In genomic region chr2:98346259-98347236, GRCh38 we compare ENCODE assay signal across 10 cellular contexts. TPM values are rescaled to one million over a fixed set of nuclear protein-coding genes. Genes with fewer than 3 reads are reported as not detected.
DNase-seq lines count a peak whose midpoint lies in the region; ATAC-seq, FAIRE-seq and TF ChIP-seq lines count a peak whose summit lies in the region.
"Had no signal": no experiment of that assay in that cellular context is flagged by ENCODE, and none has a peak within 500 bp of the region (broad histone marks: within the 10 kb centered on the region; RNA-seq: fewer than 3 reads in every experiment).

TSS of gene CNGA3 (plus strand) at chr2:98346456. CDS start at chr2:98369976, 23,520 bp downstream.

- no peak within 1 kb of the TSS for H3K27ac ChIP-seq in GM12878 (ENCODE audit: control insufficient read depth, insufficient read depth)
- H3K27ac ChIP-seq in HepG2 (ENCODE audit: extremely low read length, insufficient read depth, low read length): no peak within 1 kb of the TSS
- H3K27ac ChIP-seq in OCI-LY7 (ENCODE audit: low read depth, low read length, poor library complexity, severe bottlenecking): no peak within 1 kb of the TSS

- H4K20me1 ChIP-seq in GM12878 (ENCODE audit: control insufficient read depth, insufficient read depth) (no peaks in the 10 kb centered on the region), HepG2 (ENCODE audit: insufficient read depth, low read length) (no peaks in the 10 kb centered on the region), OCI-LY7 (ENCODE audit: insufficient read depth, low read length) (no peaks in the 10 kb centered on the region)

- POLR2A ChIA-PET in GM12878 (lab: Charles Lee) (no interaction called here), HepG2 (lab: Yijun Ruan, JAX) (no interaction called here), OCI-LY7 (lab: Charles Lee) (interaction anchor here (0.7 kb wide), 1 partner anchor 43 kb away, joined by 3 read pairs; no protein-coding TSS in a partner anchor)

- no peak for FAIRE-seq in GM12878 (lab: Jason Lieb, UNC)
- no peak for FAIRE-seq in HepG2 (lab: Jason Lieb, UNC)

- H3K36me3 Mint-ChIP-seq in type B pancreatic cell: no peaks in the 10 kb centered on the region

- WGBS in GM12878 (ENCODE audit: insufficient coverage, insufficient replicate concordance, low lambda C conversion rate, missing lambda C conversion rate): 56% methylated on average over 68 of the region's 73 CpGs
- 54% methylated on average over 63 of the region's 73 CpGs for WGBS in HepG2 (ENCODE audit: low lambda C conversion rate)
- WGBS in lower leg skin, 2 donors: 3 to 9% methylated on average over 60 to 66 of the region's 73 CpGs

- no peak for ATAC-seq in GM12878
- ATAC-seq in HepG2: no peak; the same call in 1 of the 3 replicates
- no peak for ATAC-seq in HG02970 (IDR thresholded peaks at IDR 0.05; ENCODE audit: low FRiP score, unreplicated experiment)

- no peak within 1 kb of the TSS for H2AFZ ChIP-seq in GM12878 (ENCODE audit: control insufficient read depth, low read depth, low read length)
- H2AFZ ChIP-seq in HepG2 (ENCODE audit: low read length): no peak within 1 kb of the TSS
- no peak within 1 kb of the TSS for H2AFZ ChIP-seq in OCI-LY7 (ENCODE audit: low read length)

- H3K9me3 Mint-ChIP-seq in type B pancreatic cell: no peaks in the 10 kb centered on the region
- H3K9me3 Mint-ChIP-seq: CD4-positive, alpha-beta T cell had no signal

- CTCF ChIA-PET in GM12878 (lab: Yijun Ruan, JAX): no interaction called here
- CTCF ChIA-PET in HepG2 (lab: Yijun Ruan, JAX; ENCODE audit: low intra/inter-chr PET ratio, low total read pairs): no interaction called here
- CTCF ChIA-PET in OCI-LY7 (lab: Charles Lee; ENCODE audit: unreplicated experiment): no interaction called here

- TF ChIP-seq RAD21 in GM12878 (IDR thresholded peaks at IDR 0.05; ENCODE audit: insufficient read depth, low read depth, low read length) (no peak), HepG2 (CRISPR knock-in tag; IDR thresholded peaks at IDR 0.05) (no peak)

- H3K4me1 Mint-ChIP-seq in type B pancreatic cell (ENCODE audit: unreplicated experiment): peaks cover 6% of the 10 kb centered on the region

- TF ChIP-seq CTCF in GM12878 (IDR thresholded peaks at IDR 0.05 in 2 of 3, conservative IDR thresholded peaks at IDR 0.05 in 1 of 3; ENCODE audit: control insufficient read depth in 2 of 3, extremely low read depth in 1 of 3, insufficient read depth in 1 of 3, low read depth in 3 of 3, low read length in 3 of 3) (no peak), HepG2 (CRISPR knock-in tag; IDR thresholded peaks at IDR 0.05) (no peak), type B pancreatic cell (conservative IDR thresholded peaks at IDR 0.05) (peak; percentile 57), OCI-LY7 (conservative IDR thresholded peaks at IDR 0.05; ENCODE audit: low read length) (no peak), lower leg skin (IDR thresholded peaks at IDR 0.05) (no peak)

- peak; percentile 15 for DNase-seq in activated T-cell treated with anti-CD3 and anti-CD28 coated beads for 48 hours (ENCODE audit: low read depth)
- DNase-seq in activated T-cell treated with anti-CD3 and anti-CD28 coated beads for 4 hours: no peak
- DNase-seq in GM12878 (ENCODE audit: low read depth, low spot score): no peak
- DNase-seq in HepG2 (ENCODE audit: low spot score): no peak
- DNase-seq in type B pancreatic cell (ENCODE audit: extremely low spot score, unreplicated experiment): peak; percentile 77
- DNase-seq in OCI-LY7 (ENCODE audit: low spot score): no peak
- DNase-seq in lower leg skin (ENCODE audit: low spot score in 2 of 2): no peak

- BruUV-seq in GM12878 (replicated peaks; lab: Mats Ljungman, UMichigan) (no TSS peak), HepG2 (replicated peaks; lab: Mats Ljungman, UMichigan) (no TSS peak), OCI-LY7 (replicated peaks; lab: Mats Ljungman, UMichigan) (no TSS peak)

- peak within 1 kb of the TSS; percentile 77 for H3K4me3 Mint-ChIP-seq in type B pancreatic cell
- H3K4me3 Mint-ChIP-seq: CD4-positive, alpha-beta T cell had no signal

- H3K27ac Mint-ChIP-seq in type B pancreatic cell: no peak within 1 kb of the TSS
- H3K27ac Mint-ChIP-seq: CD4-positive, alpha-beta T cell had no signal

- RAD21 ChIA-PET in GM12878 (lab: Charles Lee; ENCODE audit: unreplicated experiment): no interaction called here

- H3K9ac ChIP-seq in GM12878 (ENCODE audit: control insufficient read depth, insufficient read depth, low read length): no peak within 1 kb of the TSS
- H3K9ac ChIP-seq in HepG2 (ENCODE audit: insufficient read depth, low read depth, low read length): no peak within 1 kb of the TSS

- H3K4me2 ChIP-seq in GM12878 (ENCODE audit: control insufficient read depth, insufficient read depth): no peak within 1 kb of the TSS
- no peak within 1 kb of the TSS for H3K4me2 ChIP-seq in HepG2 (ENCODE audit: low read depth, low read length)
- H3K4me2 ChIP-seq in OCI-LY7 (ENCODE audit: low read length): no peak within 1 kb of the TSS

- intact Hi-C loops in GM12878 (cut with micrococcal nuclease; ENCODE audit: unreplicated experiment) (no loop called here), HepG2 (cut with micrococcal nuclease; ENCODE audit: unreplicated experiment) (no loop called here), OCI-LY7 (cut with micrococcal nuclease; ENCODE audit: unreplicated experiment) (no loop called here), lower leg skin (cut with DNase I; ENCODE audit: low total_unique reads) (no loop called here)

- no peaks in the 10 kb centered on the region for H3K4me1 ChIP-seq in GM12878 (ENCODE audit: control insufficient read depth, insufficient read depth, low read length)
- H3K4me1 ChIP-seq in HepG2 (ENCODE audit: insufficient read depth, low read length): no peaks in the 10 kb centered on the region
- H3K4me1 ChIP-seq in OCI-LY7 (ENCODE audit: insufficient read depth, low read length, poor library complexity, severe bottlenecking): no peaks in the 10 kb centered on the region

- H3K4me3 ChIP-seq in GM12878 (no peak within 1 kb of the TSS), HepG2 (replicated peaks in 1 of 3; ENCODE audit: insufficient read depth in 1 of 3, low read depth in 2 of 3, low read length in 3 of 3) (no peak within 1 kb of the TSS), OCI-LY7 (ENCODE audit: low read depth, low read length, poor library complexity, severe bottlenecking) (no peak within 1 kb of the TSS), lower leg skin (ENCODE audit: low read depth, poor library complexity, severe bottlenecking) (no peak within 1 kb of the TSS)

- no peak for TF ChIP-seq EP300 in GM12878 (IDR thresholded peaks at IDR 0.05; ENCODE audit: borderline replicate concordance in 1 of 2, control insufficient read depth in 1 of 2, low read depth in 2 of 2, low read length in 2 of 2)
- TF ChIP-seq EP300 in HepG2 (IDR thresholded peaks at IDR 0.05; ENCODE audit: low read depth in 2 of 2, low read length in 2 of 2): no peak
- no peak for TF ChIP-seq EP300 in HepG2 (CRISPR knock-in tag; IDR thresholded peaks at IDR 0.05; ENCODE audit: borderline replicate concordance)

- peaks cover 8 to 16% of the 10 kb centered on the region in 2 experiments for H3K27me3 ChIP-seq in GM12878 (replicated peaks in 1 of 2; ENCODE audit: control insufficient read depth in 2 of 2, insufficient read depth in 2 of 2, low read length in 1 of 2)
- H3K27me3 ChIP-seq in HepG2 (ENCODE audit: control insufficient read depth in 1 of 2, insufficient read depth in 2 of 2, low read length in 2 of 2): peaks cover 1 to 55% of the 10 kb centered on the region in 2 experiments

- in situ Hi-C loops in GM12878 (cut with MboI): no loop called here
- in situ Hi-C loops in HepG2 (cut with HindIII; ENCODE audit: extremely low pct_ligation_motif_present, low pct_unique_long_range_greater_than_20kb): no loop called here

- peaks cover 93% of the 10 kb centered on the region for H3K27me3 Mint-ChIP-seq in type B pancreatic cell

- H3K9me3 ChIP-seq in GM12878 (replicated peaks; ENCODE audit: control insufficient read depth, insufficient read depth, low read length) (no peaks in the 10 kb centered on the region; the same call in 2 of the 3 replicates), HepG2 (ENCODE audit: low read length) (no peaks in the 10 kb centered on the region), OCI-LY7 (ENCODE audit: low read length) (no peaks in the 10 kb centered on the region)

- H3K79me2 ChIP-seq in GM12878 (ENCODE audit: control insufficient read depth, insufficient read depth, low read length): no peaks in the 10 kb centered on the region
- no peaks in the 10 kb centered on the region for H3K79me2 ChIP-seq in HepG2 (ENCODE audit: insufficient read depth, low read length)
- H3K79me2 ChIP-seq in OCI-LY7 (ENCODE audit: insufficient read depth, low read depth, low read length): no peaks in the 10 kb centered on the region

- H3K9me2 ChIP-seq in OCI-LY7 (ENCODE audit: insufficient read depth, low read length): no peaks in the 10 kb centered on the region

- TF ChIP-seq POLR2A in GM12878 (IDR thresholded peaks at IDR 0.05; ENCODE audit: low read depth, low read length): no peak
- no peak for TF ChIP-seq POLR2A in HepG2 (IDR thresholded peaks at IDR 0.05; ENCODE audit: insufficient read depth in 1 of 2, low read depth in 2 of 2, low read length in 2 of 2)
- no peak for TF ChIP-seq POLR2A in lower leg skin (IDR thresholded peaks at IDR 0.05)

- H3K36me3 ChIP-seq in GM12878 (ENCODE audit: control insufficient read depth in 2 of 2, insufficient read depth in 2 of 2, low read length in 1 of 2) (no peaks in the 10 kb centered on the region), HepG2 (replicated peaks in 1 of 2; ENCODE audit: control insufficient read depth in 1 of 2, insufficient read depth in 2 of 2, low read length in 2 of 2) (no peaks in the 10 kb centered on the region), OCI-LY7 (ENCODE audit: insufficient read depth, low read length) (no peaks in the 10 kb centered on the region)

- SMC1A ChIA-PET in GM12878 (lab: Charles Lee; ENCODE audit: uncharacterized antibody, unreplicated experiment): no interaction called here

RNA-seq across cellular contexts. Expression of gene CNGA3, which starts in this region (rescaled TPM):
- total RNA-seq in GM12878 (2013; cell fraction: nucleolus; rRNA removed): not detected in 2 replicates
- total RNA-seq in GM12878 (2014; rRNA removed): not detected in 2 replicates
- total RNA-seq in GM12878 (2014; rRNA removed; fragmentation: Illumina TruSeq; extraction: Trizol): not detected in 2 replicates
- total RNA-seq in GM12878 (2021): not detected in 2 replicates
- not detected for polyA plus RNA-seq in GM12878 (2011; ENCODE audit: low read depth)
- polyA plus RNA-seq in GM12878 (2011; rRNA removed): not detected in 2 replicates
- not detected in 2 replicates for polyA plus RNA-seq in GM12878 (2011; cell fraction: cytosol; rRNA removed)
- polyA plus RNA-seq in GM12878 (2011; cell fraction: nucleus; rRNA removed): not detected in 2 replicates
- polyA plus RNA-seq in GM12878 (2012): not detected in 2 replicates
- not detected in 2 replicates for polyA plus RNA-seq in GM12878 (2014; fragmentation: Illumina TruSeq; extraction: Trizol)
- not detected for polyA plus RNA-seq in GM12878 (2014; fragmentation: Nextera tagmentation; extraction: Ambion mirVana)
- polyA plus RNA-seq in GM12878 (2014; rRNA removed): not detected in 2 replicates
- polyA plus RNA-seq in GM12878 (2016; fragmentation: Nextera tagmentation; extraction: Ambion mirVana): not detected
- polyA minus RNA-seq in GM12878 (2011; rRNA and poly(A)+ RNA removed): not detected in 2 replicates
- polyA minus RNA-seq in GM12878 (2011; cell fraction: cytosol; rRNA and poly(A)+ RNA removed): not detected in 2 replicates
- polyA minus RNA-seq in GM12878 (2011; cell fraction: nucleus; rRNA and poly(A)+ RNA removed): not detected in 2 replicates
- not detected in 2 replicates for total RNA-seq in HepG2 (2016; rRNA removed; fragmentation: Illumina TruSeq; extraction: Trizol)
- not detected in 2 replicates for total RNA-seq in HepG2 (2016; cell fraction: cytosol; rRNA removed; fragmentation: Illumina TruSeq; extraction: Trizol; ENCODE audit: low read depth)
- total RNA-seq in HepG2 (2016; cell fraction: insoluble cytoplasmic fraction; rRNA removed; fragmentation: Illumina TruSeq; extraction: Trizol): not detected in 2 replicates
- not detected in 2 replicates for total RNA-seq in HepG2 (2016; cell fraction: membrane; rRNA removed; fragmentation: Illumina TruSeq; extraction: Trizol)
- total RNA-seq in HepG2 (2016; cell fraction: nucleus; rRNA removed; fragmentation: Illumina TruSeq; extraction: Trizol): not detected in 2 replicates
- polyA plus RNA-seq in HepG2 (2011; rRNA removed): not detected in 2 replicates
- not detected in 2 replicates for polyA plus RNA-seq in HepG2 (2011; cell fraction: cytosol; rRNA removed)
- polyA plus RNA-seq in HepG2 (2011; cell fraction: nucleus; rRNA removed): not detected in 2 replicates
- polyA plus RNA-seq in HepG2 (2012): not detected in 2 replicates
- not detected in 2 replicates for polyA plus RNA-seq in HepG2 (2016; cell fraction: cytosol; fragmentation: Illumina TruSeq; extraction: Trizol; ENCODE audit: low read depth)
- not detected in 2 replicates for polyA plus RNA-seq in HepG2 (2016; cell fraction: insoluble cytoplasmic fraction; fragmentation: Illumina TruSeq; extraction: Trizol; ENCODE audit: low read depth)
- polyA plus RNA-seq in HepG2 (2016; cell fraction: membrane; fragmentation: Illumina TruSeq; extraction: Trizol; ENCODE audit: low read depth): not detected in 2 replicates
- not detected in 2 replicates for polyA plus RNA-seq in HepG2 (2016; cell fraction: nucleus; fragmentation: Illumina TruSeq; extraction: Trizol; ENCODE audit: insufficient read depth, low read depth)
- polyA minus RNA-seq in HepG2 (2011; rRNA and poly(A)+ RNA removed; ENCODE audit: low replicate concordance): not detected in 2 replicates
- polyA minus RNA-seq in HepG2 (2011; cell fraction: cytosol; rRNA and poly(A)+ RNA removed): not detected in 2 replicates
- not detected in 2 replicates for polyA minus RNA-seq in HepG2 (2011; cell fraction: nucleus; rRNA and poly(A)+ RNA removed)
- total RNA-seq in type B pancreatic cell (ENCODE audit: low replicate concordance): 3.7 and 6.8 TPM in 2 replicates
- not detected in 2 replicates for total RNA-seq in OCI-LY7 (2014; rRNA removed; shearing (Covaris generic))
- not detected in 2 replicates for total RNA-seq in OCI-LY7 (2022)
- not detected for total RNA-seq in lower leg skin
- total RNA-seq: CD4-positive, alpha-beta T cell; HT-29 had no signal

Comparison
In these comparisons a context has a peak if more than half of its experiments do, and no peak if none do; other contexts are left out.
1. DNase-seq: peak in activated T-cell treated with anti-CD3 and anti-CD28 coated beads for 48 hours (single experiment) and type B pancreatic cell (single experiment); none in activated T-cell treated with anti-CD3 and anti-CD28 coated beads for 4 hours (single experiment), GM12878 (single experiment), HepG2 (single experiment), OCI-LY7 (single experiment) and lower leg skin (0 of 2).